1 cellular context compared by ENCODE assay signal in the genomic region with DNA sequence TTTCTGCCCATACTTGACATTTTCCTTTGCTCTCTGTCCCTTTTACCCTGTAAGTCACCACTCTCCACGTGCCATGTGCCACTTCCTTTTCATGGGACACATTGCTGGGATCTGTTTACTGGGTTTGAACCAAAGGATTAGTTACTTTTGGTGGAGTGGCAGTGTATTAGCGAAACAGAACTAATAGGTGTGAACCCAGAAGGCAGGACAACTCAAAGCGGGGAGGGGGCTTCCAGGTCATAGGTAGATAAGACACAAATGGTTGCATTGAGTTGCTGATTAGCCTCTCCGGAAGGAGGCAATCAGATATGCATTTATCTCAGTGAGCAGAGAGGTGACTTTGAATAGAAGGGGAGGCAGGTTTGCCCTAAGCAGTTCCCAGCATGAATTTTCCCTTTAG.
TF ChIP-seq lines count a peak whose summit lies in the region.

No MANE protein-coding gene starts in this region.

TF ChIP-seq in endothelial cell of umbilical vein, 7 proteins besides CTCF, POLR2A, EP300 and RAD21:
- no peak for TF ChIP-seq FOS (IDR thresholded peaks at IDR 0.05; ENCODE audit: borderline replicate concordance, insufficient read depth, low read length)
- no peak for TF ChIP-seq GATA2 (IDR thresholded peaks at IDR 0.05; ENCODE audit: insufficient read depth, insufficient read length, low read depth, low read length)
- no peak for TF ChIP-seq MAX (IDR thresholded peaks at IDR 0.05; ENCODE audit: insufficient read depth, insufficient read length)
- no peak for TF ChIP-seq POLR2AphosphoS5 (IDR thresholded peaks at IDR 0.05; ENCODE audit: insufficient read depth, low read depth, low read length)
- TF ChIP-seq JUN (IDR thresholded peaks at IDR 0.05; ENCODE audit: borderline replicate concordance, insufficient read depth, insufficient read length, low read depth): no peak
- TF ChIP-seq EZH2 (IDR thresholded peaks at IDR 0.05; ENCODE audit: borderline replicate concordance, low read depth, low read length, severe bottlenecking): no peak
- TF ChIP-seq MYC (IDR thresholded peaks at IDR 0.05; ENCODE audit: low read depth, low read length): no peak
